ENCODE assay signal across 1 cellular context in genomic region chr10:511101-511848, GRCh38.
TF ChIP-seq lines count a peak whose summit lies in the region.

No MANE protein-coding gene starts in this region.

TF ChIP-seq in HepG2, 621 proteins besides CTCF, POLR2A, EP300 and RAD21 (continued from another document and continues in another):
- TF ChIP-seq, protein P1, sequence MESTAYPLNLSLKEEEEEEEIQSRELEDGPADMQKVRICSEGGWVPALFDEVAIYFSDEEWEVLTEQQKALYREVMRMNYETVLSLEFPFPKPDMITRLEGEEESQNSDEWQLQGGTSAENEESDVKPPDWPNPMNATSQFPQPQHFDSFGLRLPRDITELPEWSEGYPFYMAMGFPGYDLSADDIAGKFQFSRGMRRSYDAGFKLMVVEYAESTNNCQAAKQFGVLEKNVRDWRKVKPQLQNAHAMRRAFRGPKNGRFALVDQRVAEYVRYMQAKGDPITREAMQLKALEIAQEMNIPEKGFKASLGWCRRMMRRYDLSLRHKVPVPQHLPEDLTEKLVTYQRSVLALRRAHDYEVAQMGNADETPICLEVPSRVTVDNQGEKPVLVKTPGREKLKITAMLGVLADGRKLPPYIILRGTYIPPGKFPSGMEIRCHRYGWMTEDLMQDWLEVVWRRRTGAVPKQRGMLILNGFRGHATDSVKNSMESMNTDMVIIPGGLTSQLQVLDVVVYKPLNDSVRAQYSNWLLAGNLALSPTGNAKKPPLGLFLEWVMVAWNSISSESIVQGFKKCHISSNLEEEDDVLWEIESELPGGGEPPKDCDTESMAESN (CRISPR knock-in tag; conservative IDR thresholded peaks at IDR 0.05): 0 out of 2 replicates have a peak, but pooled peaks have one; percentile 27
- no peak for TF ChIP-seq ZNF335 (CRISPR knock-in tag; IDR thresholded peaks at IDR 0.05)
- TF ChIP-seq, protein P2, sequence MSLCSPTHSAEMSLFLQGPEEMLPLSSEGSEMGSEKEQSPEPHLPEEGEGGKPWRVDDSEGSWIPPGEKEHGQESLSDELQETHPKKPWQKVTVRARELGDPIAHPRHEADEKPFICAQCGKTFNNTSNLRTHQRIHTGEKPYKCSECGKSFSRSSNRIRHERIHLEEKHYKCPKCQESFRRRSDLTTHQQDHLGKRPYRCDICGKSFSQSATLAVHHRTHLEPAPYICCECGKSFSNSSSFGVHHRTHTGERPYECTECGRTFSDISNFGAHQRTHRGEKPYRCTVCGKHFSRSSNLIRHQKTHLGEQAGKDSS (CRISPR knock-in tag; IDR thresholded peaks at IDR 0.05; ENCODE audit: borderline replicate concordance, low read depth): 0 out of 2 replicates have a peak, but pooled peaks have one; percentile 38
- TF ChIP-seq MEIS2 (CRISPR knock-in tag; IDR thresholded peaks at IDR 0.05): no peak
- TF ChIP-seq ZNF543 (CRISPR knock-in tag; IDR thresholded peaks at IDR 0.05): no peak
- TF ChIP-seq KLF9 (CRISPR knock-in tag; IDR thresholded peaks at IDR 0.05; ENCODE audit: low read depth): no peak
- TF ChIP-seq, protein P3, sequence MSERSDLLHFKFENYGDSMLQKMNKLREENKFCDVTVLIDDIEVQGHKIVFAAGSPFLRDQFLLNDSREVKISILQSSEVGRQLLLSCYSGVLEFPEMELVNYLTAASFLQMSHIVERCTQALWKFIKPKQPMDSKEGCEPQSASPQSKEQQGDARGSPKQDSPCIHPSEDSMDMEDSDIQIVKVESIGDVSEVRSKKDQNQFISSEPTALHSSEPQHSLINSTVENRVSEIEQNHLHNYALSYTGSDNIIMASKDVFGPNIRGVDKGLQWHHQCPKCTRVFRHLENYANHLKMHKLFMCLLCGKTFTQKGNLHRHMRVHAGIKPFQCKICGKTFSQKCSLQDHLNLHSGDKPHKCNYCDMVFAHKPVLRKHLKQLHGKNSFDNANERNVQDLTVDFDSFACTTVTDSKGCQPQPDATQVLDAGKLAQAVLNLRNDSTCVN (CRISPR knock-in tag; IDR thresholded peaks at IDR 0.05; ENCODE audit: borderline replicate concordance): peak; percentile 57; the same call in 1 of the 2 replicates
- no peak for TF ChIP-seq MLLT10 (CRISPR knock-in tag; IDR thresholded peaks at IDR 0.05)
- TF ChIP-seq MIER3 (CRISPR knock-in tag; IDR thresholded peaks at IDR 0.05; ENCODE audit: borderline replicate concordance): 0 out of 2 replicates have a peak, but pooled peaks have one; percentile 50
- TF ChIP-seq ZNF432 (CRISPR knock-in tag; IDR thresholded peaks at IDR 0.05; ENCODE audit: borderline replicate concordance): no peak
- no peak; the same call in 1 of the 2 replicates for TF ChIP-seq GATAD1 (CRISPR knock-in tag; IDR thresholded peaks at IDR 0.05)
- TF ChIP-seq FOXP4 (CRISPR knock-in tag; IDR thresholded peaks at IDR 0.05): 0 out of 2 replicates have a peak, but pooled peaks have one; percentile 12
- TF ChIP-seq POLR2AphosphoS5 (IDR thresholded peaks at IDR 0.05; ENCODE audit: low read depth, low read length): no peak
- TF ChIP-seq KDM2A (CRISPR knock-in tag; IDR thresholded peaks at IDR 0.05; ENCODE audit: borderline replicate concordance, low read depth): peak; percentile 79; the same call in 1 of the 2 replicates
- peak; percentile 58 for TF ChIP-seq XRCC5 (optimal IDR thresholded peaks at IDR 0.05; ENCODE audit: low read length)
- peak; percentile 58 for TF ChIP-seq NFYB (CRISPR knock-in tag; IDR thresholded peaks at IDR 0.05)
- TF ChIP-seq, protein P4, sequence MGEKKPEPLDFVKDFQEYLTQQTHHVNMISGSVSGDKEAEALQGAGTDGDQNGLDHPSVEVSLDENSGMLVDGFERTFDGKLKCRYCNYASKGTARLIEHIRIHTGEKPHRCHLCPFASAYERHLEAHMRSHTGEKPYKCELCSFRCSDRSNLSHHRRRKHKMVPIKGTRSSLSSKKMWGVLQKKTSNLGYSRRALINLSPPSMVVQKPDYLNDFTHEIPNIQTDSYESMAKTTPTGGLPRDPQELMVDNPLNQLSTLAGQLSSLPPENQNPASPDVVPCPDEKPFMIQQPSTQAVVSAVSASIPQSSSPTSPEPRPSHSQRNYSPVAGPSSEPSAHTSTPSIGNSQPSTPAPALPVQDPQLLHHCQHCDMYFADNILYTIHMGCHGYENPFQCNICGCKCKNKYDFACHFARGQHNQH (CRISPR knock-in tag; IDR thresholded peaks at IDR 0.05): peak; percentile 53; the same call in 1 of the 2 replicates
- no peak for TF ChIP-seq MED13 (CRISPR knock-in tag; IDR thresholded peaks at IDR 0.05)
- TF ChIP-seq, protein P5, sequence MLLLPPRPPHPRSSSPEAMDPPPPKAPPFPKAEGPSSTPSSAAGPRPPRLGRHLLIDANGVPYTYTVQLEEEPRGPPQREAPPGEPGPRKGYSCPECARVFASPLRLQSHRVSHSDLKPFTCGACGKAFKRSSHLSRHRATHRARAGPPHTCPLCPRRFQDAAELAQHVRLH (CRISPR knock-in tag; IDR thresholded peaks at IDR 0.05; ENCODE audit: borderline replicate concordance, low read depth): peak; percentile 57; the same call in 1 of the 2 replicates
- TF ChIP-seq ZZZ3 (CRISPR knock-in tag; IDR thresholded peaks at IDR 0.05; ENCODE audit: borderline replicate concordance): no peak
- peak; percentile 83; the same call in 1 of the 2 replicates for TF ChIP-seq GFI1 (CRISPR knock-in tag; IDR thresholded peaks at IDR 0.05; ENCODE audit: borderline replicate concordance)
- TF ChIP-seq PBX2 (CRISPR knock-in tag; IDR thresholded peaks at IDR 0.05): peak; percentile 63
- TF ChIP-seq SSRP1 (CRISPR knock-in tag; IDR thresholded peaks at IDR 0.05): 0 out of 2 replicates have a peak, but pooled peaks have one; percentile 71
- TF ChIP-seq HCFC1 (IDR thresholded peaks at IDR 0.05; ENCODE audit: low read depth, low read length): no peak
- TF ChIP-seq, protein P6, sequence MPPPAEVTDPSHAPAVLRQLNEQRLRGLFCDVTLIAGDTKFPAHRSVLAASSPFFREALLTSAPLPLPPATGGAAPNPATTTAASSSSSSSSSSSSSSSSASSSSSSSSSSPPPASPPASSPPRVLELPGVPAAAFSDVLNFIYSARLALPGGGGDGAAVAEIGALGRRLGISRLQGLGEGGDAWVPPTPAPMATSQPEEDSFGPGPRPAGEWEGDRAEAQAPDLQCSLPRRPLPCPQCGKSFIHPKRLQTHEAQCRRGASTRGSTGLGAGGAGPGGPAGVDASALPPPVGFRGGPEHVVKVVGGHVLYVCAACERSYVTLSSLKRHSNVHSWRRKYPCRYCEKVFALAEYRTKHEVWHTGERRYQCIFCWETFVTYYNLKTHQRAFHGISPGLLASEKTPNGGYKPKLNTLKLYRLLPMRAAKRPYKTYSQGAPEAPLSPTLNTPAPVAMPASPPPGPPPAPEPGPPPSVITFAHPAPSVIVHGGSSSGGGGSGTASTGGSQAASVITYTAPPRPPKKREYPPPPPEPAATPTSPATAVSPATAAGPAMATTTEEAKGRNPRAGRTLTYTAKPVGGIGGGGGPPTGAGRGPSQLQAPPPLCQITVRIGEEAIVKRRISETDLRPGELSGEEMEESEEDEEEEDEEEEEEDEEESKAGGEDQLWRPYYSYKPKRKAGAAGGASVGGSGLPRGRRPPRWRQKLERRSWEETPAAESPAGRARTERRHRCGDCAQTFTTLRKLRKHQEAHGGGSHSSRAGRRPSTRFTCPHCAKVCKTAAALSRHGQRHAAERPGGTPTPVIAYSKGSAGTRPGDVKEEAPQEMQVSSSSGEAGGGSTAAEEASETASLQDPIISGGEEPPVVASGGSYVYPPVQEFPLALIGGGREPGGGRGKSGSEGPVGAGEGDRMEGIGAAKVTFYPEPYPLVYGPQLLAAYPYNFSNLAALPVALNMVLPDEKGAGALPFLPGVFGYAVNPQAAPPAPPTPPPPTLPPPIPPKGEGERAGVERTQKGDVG (CRISPR knock-in tag; IDR thresholded peaks at IDR 0.05; ENCODE audit: borderline replicate concordance): no peak
- TF ChIP-seq, protein P7, sequence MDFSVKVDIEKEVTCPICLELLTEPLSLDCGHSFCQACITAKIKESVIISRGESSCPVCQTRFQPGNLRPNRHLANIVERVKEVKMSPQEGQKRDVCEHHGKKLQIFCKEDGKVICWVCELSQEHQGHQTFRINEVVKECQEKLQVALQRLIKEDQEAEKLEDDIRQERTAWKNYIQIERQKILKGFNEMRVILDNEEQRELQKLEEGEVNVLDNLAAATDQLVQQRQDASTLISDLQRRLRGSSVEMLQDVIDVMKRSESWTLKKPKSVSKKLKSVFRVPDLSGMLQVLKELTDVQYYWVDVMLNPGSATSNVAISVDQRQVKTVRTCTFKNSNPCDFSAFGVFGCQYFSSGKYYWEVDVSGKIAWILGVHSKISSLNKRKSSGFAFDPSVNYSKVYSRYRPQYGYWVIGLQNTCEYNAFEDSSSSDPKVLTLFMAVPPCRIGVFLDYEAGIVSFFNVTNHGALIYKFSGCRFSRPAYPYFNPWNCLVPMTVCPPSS (IDR thresholded peaks at IDR 0.05): no peak
- TF ChIP-seq ZNF326 (CRISPR knock-in tag; IDR thresholded peaks at IDR 0.05; ENCODE audit: borderline replicate concordance): no peak
- 0 out of 2 replicates have a peak, but pooled peaks have one; percentile 15 for TF ChIP-seq BCL6 (CRISPR knock-in tag; IDR thresholded peaks at IDR 0.05)
- no peak for TF ChIP-seq TIGD3 (CRISPR knock-in tag; IDR thresholded peaks at IDR 0.05; ENCODE audit: borderline replicate concordance)
- no peak for TF ChIP-seq PAX8 (CRISPR knock-in tag; IDR thresholded peaks at IDR 0.05; ENCODE audit: borderline replicate concordance)
- peak; percentile 59; the same call in 1 of the 2 replicates for TF ChIP-seq ELF3 (CRISPR knock-in tag; IDR thresholded peaks at IDR 0.05)
- TF ChIP-seq, protein P8, sequence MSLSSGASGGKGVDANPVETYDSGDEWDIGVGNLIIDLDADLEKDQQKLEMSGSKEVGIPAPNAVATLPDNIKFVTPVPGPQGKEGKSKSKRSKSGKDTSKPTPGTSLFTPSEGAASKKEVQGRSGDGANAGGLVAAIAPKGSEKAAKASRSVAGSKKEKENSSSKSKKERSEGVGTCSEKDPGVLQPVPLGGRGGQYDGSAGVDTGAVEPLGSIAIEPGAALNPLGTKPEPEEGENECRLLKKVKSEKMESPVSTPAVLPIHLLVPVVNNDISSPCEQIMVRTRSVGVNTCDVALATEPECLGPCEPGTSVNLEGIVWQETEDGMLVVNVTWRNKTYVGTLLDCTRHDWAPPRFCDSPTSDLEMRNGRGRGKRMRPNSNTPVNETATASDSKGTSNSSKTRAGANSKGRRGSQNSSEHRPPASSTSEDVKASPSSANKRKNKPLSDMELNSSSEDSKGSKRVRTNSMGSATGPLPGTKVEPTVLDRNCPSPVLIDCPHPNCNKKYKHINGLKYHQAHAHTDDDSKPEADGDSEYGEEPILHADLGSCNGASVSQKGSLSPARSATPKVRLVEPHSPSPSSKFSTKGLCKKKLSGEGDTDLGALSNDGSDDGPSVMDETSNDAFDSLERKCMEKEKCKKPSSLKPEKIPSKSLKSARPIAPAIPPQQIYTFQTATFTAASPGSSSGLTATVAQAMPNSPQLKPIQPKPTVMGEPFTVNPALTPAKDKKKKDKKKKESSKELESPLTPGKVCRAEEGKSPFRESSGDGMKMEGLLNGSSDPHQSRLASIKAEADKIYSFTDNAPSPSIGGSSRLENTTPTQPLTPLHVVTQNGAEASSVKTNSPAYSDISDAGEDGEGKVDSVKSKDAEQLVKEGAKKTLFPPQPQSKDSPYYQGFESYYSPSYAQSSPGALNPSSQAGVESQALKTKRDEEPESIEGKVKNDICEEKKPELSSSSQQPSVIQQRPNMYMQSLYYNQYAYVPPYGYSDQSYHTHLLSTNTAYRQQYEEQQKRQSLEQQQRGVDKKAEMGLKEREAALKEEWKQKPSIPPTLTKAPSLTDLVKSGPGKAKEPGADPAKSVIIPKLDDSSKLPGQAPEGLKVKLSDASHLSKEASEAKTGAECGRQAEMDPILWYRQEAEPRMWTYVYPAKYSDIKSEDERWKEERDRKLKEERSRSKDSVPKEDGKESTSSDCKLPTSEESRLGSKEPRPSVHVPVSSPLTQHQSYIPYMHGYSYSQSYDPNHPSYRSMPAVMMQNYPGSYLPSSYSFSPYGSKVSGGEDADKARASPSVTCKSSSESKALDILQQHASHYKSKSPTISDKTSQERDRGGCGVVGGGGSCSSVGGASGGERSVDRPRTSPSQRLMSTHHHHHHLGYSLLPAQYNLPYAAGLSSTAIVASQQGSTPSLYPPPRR (CRISPR knock-in tag; IDR thresholded peaks at IDR 0.05; ENCODE audit: borderline replicate concordance): no peak
- TF ChIP-seq ZNF678 (CRISPR knock-in tag; IDR thresholded peaks at IDR 0.05): no peak
- TF ChIP-seq ZNF296 (CRISPR knock-in tag; conservative IDR thresholded peaks at IDR 0.05): no peak
- 0 out of 2 replicates have a peak, but pooled peaks have one; percentile 33 for TF ChIP-seq HMG20B (CRISPR knock-in tag; conservative IDR thresholded peaks at IDR 0.05)
- no peak for TF ChIP-seq HIVEP1 (CRISPR knock-in tag; IDR thresholded peaks at IDR 0.05)
- no peak for TF ChIP-seq ZNF20 (CRISPR knock-in tag; IDR thresholded peaks at IDR 0.05)
- no peak for TF ChIP-seq THYN1 (CRISPR knock-in tag; IDR thresholded peaks at IDR 0.05; ENCODE audit: borderline replicate concordance, low read depth)
- peak; percentile 31; the same call in 1 of the 2 replicates for TF ChIP-seq HOXA3 (CRISPR knock-in tag; IDR thresholded peaks at IDR 0.05)
- TF ChIP-seq ESRRA (CRISPR knock-in tag; IDR thresholded peaks at IDR 0.05; ENCODE audit: low read depth): 0 out of 2 replicates have a peak, but pooled peaks have one; percentile 32
